In genomic region chrX:12947545-12948235, GRCh38 we compare ENCODE assay signal across 1 cellular context.
TF ChIP-seq lines count a peak whose summit lies in the region.

No MANE protein-coding gene starts in this region.

TF ChIP-seq in endothelial cell of umbilical vein, 7 proteins besides CTCF, POLR2A, EP300 and RAD21:
- no peak for TF ChIP-seq EZH2 (IDR thresholded peaks at IDR 0.05; ENCODE audit: borderline replicate concordance, low read depth, low read length, severe bottlenecking)
- no peak for TF ChIP-seq JUN (IDR thresholded peaks at IDR 0.05; ENCODE audit: borderline replicate concordance, insufficient read depth, insufficient read length, low read depth)
- TF ChIP-seq POLR2AphosphoS5 (IDR thresholded peaks at IDR 0.05; ENCODE audit: insufficient read depth, low read depth, low read length), result no peak
- TF ChIP-seq GATA2 (IDR thresholded peaks at IDR 0.05; ENCODE audit: insufficient read depth, insufficient read length, low read depth, low read length), result no peak
- TF ChIP-seq MYC (IDR thresholded peaks at IDR 0.05; ENCODE audit: low read depth, low read length), result no peak
- no peak for TF ChIP-seq MAX (IDR thresholded peaks at IDR 0.05; ENCODE audit: insufficient read depth, insufficient read length)
- no peak for TF ChIP-seq FOS (IDR thresholded peaks at IDR 0.05; ENCODE audit: borderline replicate concordance, insufficient read depth, low read length)
